ENCODE assay signal across 8 cellular contexts in the genomic region with DNA sequence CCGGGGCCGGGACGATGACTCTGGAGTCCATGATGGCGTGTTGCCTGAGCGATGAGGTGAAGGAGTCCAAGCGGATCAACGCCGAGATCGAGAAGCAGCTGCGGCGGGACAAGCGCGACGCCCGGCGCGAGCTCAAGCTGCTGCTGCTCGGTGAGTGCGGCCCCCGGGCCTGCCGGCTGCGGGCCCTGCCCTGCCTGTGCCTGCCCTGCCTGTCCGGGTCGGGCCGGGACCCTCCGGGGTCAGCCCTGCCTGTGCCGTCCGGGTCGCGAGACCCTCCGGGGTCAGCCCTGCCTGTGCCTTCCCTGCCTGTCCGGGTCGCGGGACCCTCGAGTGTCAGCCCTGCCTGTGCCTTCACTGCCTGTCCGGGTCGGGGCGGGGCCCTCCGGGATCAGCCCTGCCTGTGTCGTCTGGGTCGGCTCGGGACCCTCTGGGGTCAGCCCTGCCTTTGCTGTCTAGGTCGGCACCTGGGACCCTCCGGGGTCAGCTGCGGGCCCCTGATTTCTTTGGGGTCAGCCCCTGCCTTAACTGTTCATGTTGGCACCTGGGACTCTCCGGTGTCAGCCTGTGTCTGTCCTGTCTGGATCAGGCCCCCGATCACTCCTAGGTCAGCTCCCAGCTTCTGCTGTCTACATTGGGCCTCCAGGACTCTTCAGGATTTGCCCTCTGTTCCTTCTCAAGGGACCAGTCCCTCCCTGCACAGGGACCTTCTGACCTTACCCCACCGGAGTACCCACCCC. TPM values are rescaled to one million over a fixed set of nuclear protein-coding genes. Genes with fewer than 3 reads are reported as not detected.
DNase-seq lines count a peak whose midpoint lies in the region; ATAC-seq and TF ChIP-seq lines count a peak whose summit lies in the region.

No MANE protein-coding gene starts in this region.

- peak overlapping the region; percentile 40 for H3K4me3 Mint-ChIP-seq in activated CD8-positive, alpha-beta memory T cell treated with anti-CD3 and anti-CD28 coated beads, Interleukin-2, amount 10 ng/mL, durations not matched to agents 7 days and 5 days

- ATAC-seq in GM18498 (IDR thresholded peaks at IDR 0.05; ENCODE audit: unreplicated experiment) (peak; percentile 13), GM21825 (IDR thresholded peaks at IDR 0.05; ENCODE audit: unreplicated experiment) (no peak)
- ATAC-seq in activated CD8-positive, alpha-beta memory T cell treated with anti-CD3 and anti-CD28 coated beads, Interleukin-2, amount 10 ng/mL, durations not matched to agents 7 days and 5 days: peak; percentile 28

- peaks cover 51% of the 10 kb centered on the region for H3K27me3 Mint-ChIP-seq in activated CD8-positive, alpha-beta memory T cell treated with anti-CD3 and anti-CD28 coated beads, Interleukin-2, amount 10 ng/mL, durations not matched to agents 7 days and 5 days

- H3K9me3 Mint-ChIP-seq in activated CD8-positive, alpha-beta memory T cell treated with anti-CD3 and anti-CD28 coated beads, Interleukin-2, amount 10 ng/mL, durations not matched to agents 7 days and 5 days (ENCODE audit: low read depth): no peaks in the 10 kb centered on the region

- DNase-seq in HK-2 (ENCODE audit: unreplicated experiment): peak; percentile 41
- DNase-seq in activated CD8-positive, alpha-beta memory T cell treated with anti-CD3 and anti-CD28 coated beads, Interleukin-2, amount 10 ng/mL, durations not matched to agents 7 days and 5 days: no peak
- peak; percentile 17 for DNase-seq in fibroblast of pulmonary artery (ENCODE audit: low read depth)
- DNase-seq in retinal pigment epithelial cell (ENCODE audit: low read depth): no peak
- no peak for DNase-seq in G401 (ENCODE audit: low spot score)
- DNase-seq in NCI-H1436 treated with DMSO at 0.1 percent for 48 hours (lab: John Stamatoyannopoulos, UW): no peak

- H3K27ac Mint-ChIP-seq in activated CD8-positive, alpha-beta memory T cell treated with anti-CD3 and anti-CD28 coated beads, Interleukin-2, amount 10 ng/mL, durations not matched to agents 7 days and 5 days: no peak overlapping the region

- CTCF ChIA-PET in activated CD8-positive, alpha-beta memory T cell treated with anti-CD3 and anti-CD28 coated beads, Interleukin-2, amount 10 ng/mL, durations not matched to agents 7 days and 5 days (lab: Charles Lee): interaction anchor here (0.6 to 2.1 kb wide), 4 partner anchors 9 to 144 kb away, joined by 3 to 12 read pairs (median 4); no protein-coding TSS in a partner anchor

- H3K4me3 ChIP-seq in fibroblast of pulmonary artery (replicated peaks; ENCODE audit: low read depth, low read length): peak overlapping the region; percentile 85
- H3K4me3 ChIP-seq in retinal pigment epithelial cell (ENCODE audit: low read length): peak overlapping the region; percentile 78

- H3K36me3 Mint-ChIP-seq in activated CD8-positive, alpha-beta memory T cell treated with anti-CD3 and anti-CD28 coated beads, Interleukin-2, amount 10 ng/mL, durations not matched to agents 7 days and 5 days: no peaks in the 10 kb centered on the region

- no peak for TF ChIP-seq CTCF in fibroblast of pulmonary artery (IDR thresholded peaks at IDR 0.05; ENCODE audit: low read length, missing control alignments)
- no peak for TF ChIP-seq CTCF in retinal pigment epithelial cell (conservative IDR thresholded peaks at IDR 0.05; ENCODE audit: low read depth, low read length)

- in situ Hi-C loops in G401 (cut with HindIII; ENCODE audit: low sequenced_read_pairs): no loop called here

- H3K4me1 Mint-ChIP-seq in activated CD8-positive, alpha-beta memory T cell treated with anti-CD3 and anti-CD28 coated beads, Interleukin-2, amount 10 ng/mL, durations not matched to agents 7 days and 5 days: peaks cover 21% of the 10 kb centered on the region

RNA-seq across cellular contexts. Expression of a gene that starts 0.6 kb away (rescaled TPM):
- total RNA-seq in activated CD8-positive, alpha-beta memory T cell treated with anti-CD3 and anti-CD28 coated beads, Interleukin-2, amount 10 ng/mL, durations not matched to agents 7 days and 5 days: 1 to 10 TPM in 1 of 2 experiments, under 1 TPM in 1; 0.50 to 1.2 TPM
- total RNA-seq in G401 (2014; rRNA removed; shearing (Covaris generic)): 42.9 and 44.0 TPM in 2 replicates

RNA-seq across cellular contexts. Expression of a gene that starts 32.5 kb away (rescaled TPM):
- total RNA-seq in activated CD8-positive, alpha-beta memory T cell treated with anti-CD3 and anti-CD28 coated beads, Interleukin-2, amount 10 ng/mL, durations not matched to agents 7 days and 5 days: 100 to 1,000 TPM; 508 to 583 TPM
- 292 and 378 TPM in 2 replicates for total RNA-seq in G401 (2014; rRNA removed; shearing (Covaris generic))

RNA-seq across cellular contexts. Expression of a gene that starts 41.0 kb away (rescaled TPM):
- total RNA-seq in activated CD8-positive, alpha-beta memory T cell treated with anti-CD3 and anti-CD28 coated beads, Interleukin-2, amount 10 ng/mL, durations not matched to agents 7 days and 5 days: 10 to 100 TPM; 23.7 to 39.8 TPM
- total RNA-seq in G401 (2014; rRNA removed; shearing (Covaris generic)): 2.8 and 3.7 TPM in 2 replicates

Comparison
In these comparisons a context has a peak if more than half of its experiments do, and no peak if none do; other contexts are left out.
1. DNase-seq: peak in HK-2 (single experiment) and fibroblast of pulmonary artery (single experiment); none in activated CD8-positive, alpha-beta memory T cell treated with anti-CD3 and anti-CD28 coated beads, Interleukin-2, amount 10 ng/mL, durations not matched to agents 7 days and 5 days (single experiment), retinal pigment epithelial cell (single experiment), G401 (single experiment) and NCI-H1436 treated with DMSO at 0.1 percent for 48 hours (single experiment).
2. RNA of a gene that starts 0.6 kb away (total RNA-seq): 42.9 to 44.0 TPM in G401; 0.50 to 1.2 TPM in activated CD8-positive, alpha-beta memory T cell treated with anti-CD3 and anti-CD28 coated beads, Interleukin-2, amount 10 ng/mL, durations not matched to agents 7 days and 5 days; every median in the first group is over 10 times any median in the second.